Comparison of ENCODE assay signal across 8 cellular contexts in the genomic region with DNA sequence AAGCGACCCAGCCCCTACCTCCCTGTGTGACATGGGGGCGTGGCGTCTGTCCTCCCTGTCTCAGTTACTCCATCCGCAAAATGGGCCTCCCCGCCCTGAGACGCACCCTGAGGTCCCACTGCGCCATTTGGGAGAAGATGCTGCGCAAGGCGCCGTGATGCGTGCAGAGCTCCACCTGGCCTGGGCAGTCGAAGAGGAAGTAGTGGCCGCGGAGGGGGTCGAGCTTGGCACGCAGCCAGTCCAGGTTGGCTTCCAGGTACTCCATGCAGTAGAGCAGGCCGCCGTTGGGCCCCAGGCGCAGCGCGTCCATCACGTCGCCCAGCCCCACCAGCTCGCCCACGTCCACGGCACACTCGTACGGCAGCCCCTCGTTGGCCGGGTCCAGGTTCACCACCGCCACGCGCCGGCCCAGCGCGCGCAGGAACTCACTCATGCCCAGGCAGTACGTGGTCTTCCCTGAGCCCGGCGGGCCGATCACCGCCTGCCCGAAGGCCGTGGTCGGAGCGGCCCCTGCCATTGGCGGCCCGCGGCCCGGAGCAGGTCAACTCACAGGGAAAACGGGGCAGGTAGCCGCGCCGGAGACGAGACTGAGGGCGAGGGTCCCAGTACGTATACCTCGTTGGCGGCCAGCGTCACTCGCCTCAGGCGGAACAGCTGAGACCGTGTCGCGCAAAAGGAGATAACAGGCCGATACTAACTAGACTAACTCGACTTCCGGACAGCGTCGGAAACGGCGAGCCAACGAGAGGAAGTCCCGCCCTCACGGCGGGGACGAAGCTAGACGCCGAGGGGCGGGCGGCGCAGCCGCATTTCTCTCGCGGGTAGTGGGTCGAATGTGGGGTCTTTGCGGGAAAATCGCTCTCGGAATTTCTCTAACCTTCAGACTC. TPM values are rescaled to one million over a fixed set of nuclear protein-coding genes. Genes with fewer than 3 reads are reported as not detected.
DNase-seq lines count a peak whose midpoint lies in the region; ATAC-seq and TF ChIP-seq lines count a peak whose summit lies in the region.

A gene (minus strand): TSS at position 704 of the 887 bp plus-strand sequence. CDS start 187 bp downstream, at position 517.

- ATAC-seq in DND-41 (ENCODE audit: insufficient read depth, low read depth) (peak; percentile 95), GM21737 (IDR thresholded peaks at IDR 0.05; ENCODE audit: unreplicated experiment) (peak; percentile 81), foreskin keratinocyte (peak; percentile 78)

- H3K27me3 ChIP-seq in DND-41 (ENCODE audit: insufficient read depth, low read length, poor library complexity) (no peaks in the 10 kb centered on the region), KMS-11 (ENCODE audit: insufficient read depth, low read depth) (no peaks in the 10 kb centered on the region), SJSA1 (replicated peaks) (no peaks in the 10 kb centered on the region), foreskin keratinocyte (no peaks in the 10 kb centered on the region), neuron (ENCODE audit: insufficient read depth, low read length) (no peaks in the 10 kb centered on the region)

- H3K36me3 ChIP-seq in DND-41 (ENCODE audit: insufficient read depth, low read length) (peaks cover 71% of the 10 kb centered on the region), KMS-11 (ENCODE audit: insufficient read depth) (no peaks in the 10 kb centered on the region; the same call in 1 of the 2 replicates), SJSA1 (peaks cover 90% of the 10 kb centered on the region), neuron (ENCODE audit: insufficient read depth, low read length) (peaks cover 49% of the 10 kb centered on the region)

- H3K4me2 ChIP-seq in DND-41 (ENCODE audit: insufficient read depth, low read length) (peak within 1 kb of the TSS; percentile 95), KMS-11 (peak within 1 kb of the TSS; percentile 94)

- no peak for TF ChIP-seq CTCF in DND-41 (IDR thresholded peaks at IDR 0.05; ENCODE audit: borderline replicate concordance, extremely low read depth, low read length, poor library complexity, severe bottlenecking)
- TF ChIP-seq CTCF in KMS-11 (conservative IDR thresholded peaks at IDR 0.05; ENCODE audit: low read depth, low read length), result no peak
- TF ChIP-seq CTCF in foreskin keratinocyte (conservative IDR thresholded peaks at IDR 0.05), result no peak

- H3K9ac ChIP-seq in DND-41 (ENCODE audit: low read depth, low read length), result peak within 1 kb of the TSS; percentile 91
- H3K9ac ChIP-seq in KMS-11, result peak within 1 kb of the TSS; percentile 51

- H3K79me2 ChIP-seq in DND-41 (ENCODE audit: insufficient read depth, low read length), result peaks cover 33% of the 10 kb centered on the region
- peaks cover 11% of the 10 kb centered on the region; the same call in 1 of the 2 replicates for H3K79me2 ChIP-seq in KMS-11 (ENCODE audit: insufficient read depth, low read depth)

- H3K4me3 ChIP-seq in DND-41 (ENCODE audit: low read depth in 1 of 2, low read length in 2 of 2) (peak within 1 kb of the TSS; percentile 88 to 95), KMS-11 (IDR thresholded peaks at IDR 0.05; ENCODE audit: insufficient read depth, low read depth, low read length) (peak within 1 kb of the TSS; percentile 89), SJSA1 (peak within 1 kb of the TSS; percentile 75), neuron (ENCODE audit: low read length) (peak within 1 kb of the TSS; percentile 83)

- peaks cover 25% of the 10 kb centered on the region for H3K4me1 ChIP-seq in DND-41 (ENCODE audit: insufficient read depth, low read length)
- peaks cover 14% of the 10 kb centered on the region for H3K4me1 ChIP-seq in KMS-11 (ENCODE audit: low read depth, poor library complexity, severe bottlenecking)
- H3K4me1 ChIP-seq in SJSA1 (replicated peaks), result peaks cover 14% of the 10 kb centered on the region
- H3K4me1 ChIP-seq in foreskin keratinocyte, result no peaks in the 10 kb centered on the region
- H3K4me1 ChIP-seq in neuron (ENCODE audit: insufficient read depth, low read length), result peaks cover 15% of the 10 kb centered on the region

- H3K27ac ChIP-seq in DND-41 (ENCODE audit: low read length) (peak within 1 kb of the TSS; percentile 83), KMS-11 (peak within 1 kb of the TSS; percentile 30; the same call in 1 of the 2 replicates), SJSA1 (peak within 1 kb of the TSS; percentile 42), foreskin keratinocyte (peak within 1 kb of the TSS; percentile 90)

- H4K20me1 ChIP-seq in DND-41 (ENCODE audit: insufficient read depth, low read length) (peaks cover 13% of the 10 kb centered on the region; the same call in 1 of the 2 replicates), KMS-11 (ENCODE audit: insufficient read depth) (no peaks in the 10 kb centered on the region)

- peak within 1 kb of the TSS; percentile 97 for H2AFZ ChIP-seq in DND-41 (ENCODE audit: low read depth, low read length)
- H2AFZ ChIP-seq in KMS-11 (ENCODE audit: low read depth), result peak within 1 kb of the TSS; percentile 58
- H2AFZ ChIP-seq in neuron (ENCODE audit: low read depth, low read length), result peak within 1 kb of the TSS; percentile 63

- no peaks in the 10 kb centered on the region for H3K9me3 ChIP-seq in DND-41 (ENCODE audit: insufficient read depth, low read length, severe bottlenecking)
- no peaks in the 10 kb centered on the region for H3K9me3 ChIP-seq in SJSA1 (replicated peaks)
- no peaks in the 10 kb centered on the region for H3K9me3 ChIP-seq in neuron (ENCODE audit: low read length)

- DNase-seq in DND-41 (peak; percentile 80), SJSA1 (ENCODE audit: low read depth in 1 of 2, low spot score in 2 of 2) (peak; percentile 75 to 78), foreskin keratinocyte (peak in 1 of 2 donors; percentile 65), stromal cell of bone marrow (ENCODE audit: low read depth) (peak; percentile 57)
- DNase-seq in activated naive CD4-positive, alpha-beta T cell (lab: John Stamatoyannopoulos, UW), result peak; percentile 28 to 72 (median 44)

RNA-seq across cellular contexts. Expression of the gene that starts here (rescaled TPM):
- total RNA-seq in SJSA1 (2014; rRNA removed; shearing (Covaris generic)), result 8.5 and 11.9 TPM in 2 replicates
- total RNA-seq in foreskin keratinocyte, result 21.2 and 25.7 TPM in 2 replicates
- polyA plus RNA-seq in foreskin keratinocyte, result 37.1 and 39.7 TPM in 2 replicates

Comparison
In these comparisons a context has a peak if more than half of its experiments do, and no peak if none do; other contexts are left out.
1. H3K27ac ChIP-seq: peak in every context shown above with its lines; median percentile 90 in foreskin keratinocyte; 83 in DND-41; 42 in SJSA1; 30 in KMS-11.